ENCODE assay signal across 19 cellular contexts in the genomic region with DNA sequence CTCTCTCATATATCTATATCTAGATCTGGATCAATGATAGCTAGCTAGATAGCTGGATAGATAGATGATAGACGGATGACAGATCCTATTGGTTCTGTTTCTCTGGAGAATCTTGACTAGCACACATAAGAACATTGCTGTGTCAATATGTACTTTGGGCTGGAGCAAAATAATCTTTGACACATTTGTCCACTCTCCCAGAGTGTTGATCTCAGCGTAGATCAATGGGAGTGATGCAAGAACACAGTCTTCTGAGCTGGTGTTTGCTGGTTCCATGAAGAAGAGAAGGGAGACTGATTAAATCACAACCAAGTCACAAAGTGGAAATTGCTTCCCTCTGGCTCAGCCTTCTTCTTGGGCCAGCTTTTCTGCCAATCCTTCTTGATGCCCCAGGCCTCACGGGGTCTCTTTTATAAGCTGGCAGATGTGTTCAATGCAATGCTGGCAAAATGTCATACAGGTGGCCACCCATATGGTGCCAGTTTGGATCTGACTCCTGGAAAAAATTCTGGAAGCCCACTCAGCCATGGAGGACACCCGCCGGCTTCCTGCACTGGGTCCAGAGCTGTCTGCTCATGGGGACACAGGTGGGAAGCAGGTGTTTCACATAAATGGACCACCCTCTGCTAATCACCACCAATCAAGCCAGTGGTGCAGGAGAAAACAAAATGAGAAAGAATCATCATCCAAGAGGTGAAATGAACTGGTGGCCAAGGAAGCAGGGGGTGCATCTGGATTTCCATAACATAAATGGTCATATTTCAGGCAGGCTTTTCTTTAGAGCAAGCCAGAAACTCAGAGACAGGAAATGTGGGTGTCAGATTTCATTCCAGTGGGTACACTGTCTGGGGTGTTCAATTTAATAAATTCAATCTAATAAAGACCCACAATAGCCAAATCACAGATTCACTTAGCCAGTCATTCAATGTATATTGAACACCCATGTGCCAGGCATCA.
DNase-seq lines count a peak whose midpoint lies in the region; ATAC-seq, FAIRE-seq and TF ChIP-seq lines count a peak whose summit lies in the region.
"Had no signal": no experiment of that assay in that cellular context is flagged by ENCODE, and none has a peak within 500 bp of the region (broad histone marks: within the 10 kb centered on the region; RNA-seq: fewer than 3 reads in every experiment).

No MANE protein-coding gene starts in this region.

- POLR2A ChIA-PET in A673 (lab: Charles Lee; ENCODE audit: low non-redundant PET) = no interaction called here
- POLR2A ChIA-PET in IMR-90 (lab: Charles Lee; ENCODE audit: unreplicated experiment) = no interaction called here
- POLR2A ChIA-PET in PC-3 (lab: Charles Lee; ENCODE audit: unreplicated experiment) = no interaction called here

- no peak overlapping the region for H4K91ac ChIP-seq in IMR-90 (ENCODE audit: insufficient read depth, low read depth, low read length)

- no peak overlapping the region for H4K8ac ChIP-seq in IMR-90 (ENCODE audit: low read depth in 2 of 2, low read length in 2 of 2)

- no peak overlapping the region for H3K4ac ChIP-seq in IMR-90 (ENCODE audit: low read depth, low read length)

- H2AFZ ChIP-seq in IMR-90 (replicated peaks; ENCODE audit: low read length, poor library complexity) (no peak overlapping the region), PC-3 (ENCODE audit: low read length) (no peak overlapping the region)

- H3K36me3 ChIP-seq in A673 (ENCODE audit: insufficient read depth, low read length, poor library complexity, severe bottlenecking) (no peaks in the 10 kb centered on the region), IMR-90 (ENCODE audit: control insufficient read depth, insufficient read depth, low read length) (no peaks in the 10 kb centered on the region), PC-3 (ENCODE audit: low read depth, low read length) (no peaks in the 10 kb centered on the region), liver (ENCODE audit: control insufficient read depth in 4 of 4, insufficient read depth in 3 of 4, low read depth in 1 of 4, low read length in 3 of 4) (no peaks in the 10 kb centered on the region)

- H3K4me2 ChIP-seq in IMR-90 (ENCODE audit: low read depth, low read length) (no peak overlapping the region), PC-3 (ENCODE audit: low read length) (no peak overlapping the region)

- H3K9me1 ChIP-seq in IMR-90 (ENCODE audit: insufficient read depth, low read length) = no peaks in the 10 kb centered on the region

- H3K9ac ChIP-seq in IMR-90 (ENCODE audit: low read depth, low read length) (no peak overlapping the region), PC-3 (ENCODE audit: low read length) (no peak overlapping the region), liver (ENCODE audit: low read depth in 1 of 2, low read length in 2 of 2) (no peak overlapping the region)

- no peaks in the 10 kb centered on the region for H3F3A ChIP-seq in PC-3 (ENCODE audit: low read length, unreplicated experiment)

- H3K18ac ChIP-seq in IMR-90 (ENCODE audit: low read depth, low read length) = no peak overlapping the region

- TF ChIP-seq POLR2A in IMR-90 (IDR thresholded peaks at IDR 0.05; ENCODE audit: low read depth, low read length) = no peak
- no peak for TF ChIP-seq POLR2A in GM12891 (IDR thresholded peaks at IDR 0.05; ENCODE audit: low read depth, low read length)

- H3K56ac ChIP-seq in IMR-90 (ENCODE audit: extremely low read depth, insufficient read depth, low read length) = no peak overlapping the region

- no peak overlapping the region for H2BK20ac ChIP-seq in IMR-90 (ENCODE audit: low read depth, low read length)

- ATAC-seq in IMR-90 (ENCODE audit: low read depth) = no peak
- peak; percentile 27; the same call in 1 of the 2 replicates for ATAC-seq in PC-3

- TF ChIP-seq RAD21 in IMR-90 (IDR thresholded peaks at IDR 0.05; ENCODE audit: low read length) (no peak), liver (IDR thresholded peaks at IDR 0.05) (peak; percentile 28 to 47)

- dilution Hi-C loops in IMR-90 (cut with HindIII; ENCODE audit: low sequenced_read_pairs, unreplicated experiment) = no loop called here

- H2AK9ac ChIP-seq in IMR-90 (replicated peaks; ENCODE audit: low read depth, low read length, poor library complexity) = no peak overlapping the region

- H3K79me1 ChIP-seq in IMR-90 (ENCODE audit: low read depth in 1 of 2, low read length in 2 of 2) = no peaks in the 10 kb centered on the region

- H3K9me3 ChIP-seq in A673 (ENCODE audit: low read depth, low read length, poor library complexity, severe bottlenecking) (no peaks in the 10 kb centered on the region), IMR-90 (ENCODE audit: control insufficient read depth, insufficient read depth, low read length) (0 out of 2 replicates have a peak, but pooled peaks cover 2% of the 10 kb centered on the region), PC-3 (ENCODE audit: low read length) (no peaks in the 10 kb centered on the region), liver (ENCODE audit: control insufficient read depth in 4 of 4, low read length in 3 of 4) (no peaks in the 10 kb centered on the region)
- H3K9me3 ChIP-seq: Caco-2 had no signal

- H3K4me1 ChIP-seq in A673 (ENCODE audit: insufficient read depth, low read length, poor library complexity, severe bottlenecking) = peaks cover 4% of the 10 kb centered on the region
- no peaks in the 10 kb centered on the region for H3K4me1 ChIP-seq in IMR-90 (ENCODE audit: control insufficient read depth, insufficient read depth, low read length)
- no peaks in the 10 kb centered on the region for H3K4me1 ChIP-seq in PC-3 (ENCODE audit: insufficient read depth, low read length)
- H3K4me1 ChIP-seq in liver (ENCODE audit: control insufficient read depth in 4 of 4, insufficient read depth in 4 of 4, low read length in 3 of 4) = peaks cover 2 to 15% (median 14%) of the 10 kb centered on the region in 4 donors
- H3K4me1 ChIP-seq: Caco-2 had no signal

- no peaks in the 10 kb centered on the region for H3K27me3 ChIP-seq in A673 (replicated peaks; ENCODE audit: insufficient read depth, low read depth, low read length, poor library complexity)
- H3K27me3 ChIP-seq in IMR-90 (ENCODE audit: control insufficient read depth, insufficient read depth, low read length) = 0 out of 2 replicates have a peak, but pooled peaks cover 2% of the 10 kb centered on the region
- H3K27me3 ChIP-seq in PC-3 (ENCODE audit: low read length) = no peaks in the 10 kb centered on the region
- no peaks in the 10 kb centered on the region for H3K27me3 ChIP-seq in liver (ENCODE audit: control insufficient read depth in 4 of 4, insufficient read depth in 4 of 4, low read length in 3 of 4)

- H3K27ac ChIP-seq in A673 (ENCODE audit: low read depth, low read length, poor library complexity, severe bottlenecking) (no peak overlapping the region), IMR-90 (ENCODE audit: insufficient read depth, low read length) (no peak overlapping the region), PC-3 (ENCODE audit: low read length) (no peak overlapping the region), liver (ENCODE audit: low read depth in 1 of 2, low read length in 2 of 2) (peak overlapping the region; percentile 6 to 63)

- H2BK120ac ChIP-seq in IMR-90 (ENCODE audit: low read depth, low read length) = no peak overlapping the region

- WGBS in IMR-90 (ENCODE audit: extremely low coverage in 2 of 2, insufficient read length in 1 of 2), 2 experiments = 100% methylated on average over 1 of the region's 5 CpGs; no CpG with 5 or more reads in 1 of the 2 experiments
- WGBS in liver = 50% methylated on average over 5 of the region's 5 CpGs

- H3K23ac ChIP-seq in IMR-90 (ENCODE audit: low read depth, low read length) = no peak overlapping the region

- no TSS peak for BruUV-seq in A673 (replicated peaks; lab: Mats Ljungman, UMichigan)
- no TSS peak for BruUV-seq in IMR-90 (replicated peaks; lab: Mats Ljungman, UMichigan)
- BruUV-seq in PC-3 (replicated peaks; lab: Mats Ljungman, UMichigan) = no TSS peak

- TF ChIP-seq CTCF in A673 (conservative IDR thresholded peaks at IDR 0.05; ENCODE audit: low read depth, low read length) (no peak), IMR-90 (conservative IDR thresholded peaks at IDR 0.05; ENCODE audit: low read depth, low read length) (no peak), PC-3 (conservative IDR thresholded peaks at IDR 0.05; ENCODE audit: low read depth, low read length) (no peak), liver (IDR thresholded peaks at IDR 0.05; ENCODE audit: low read depth, low read length, missing input control) (no peak), GM13977 (IDR thresholded peaks at IDR 0.05; ENCODE audit: extremely low read depth, insufficient read depth, missing control alignments) (no peak)

- no peak overlapping the region for H2AK5ac ChIP-seq in IMR-90 (ENCODE audit: low read depth, low read length)

- no peak for FAIRE-seq in GM12891 (lab: Jason Lieb, UNC)
- FAIRE-seq: A204.1, GM12892 had no signal

- no peak overlapping the region for H2BK15ac ChIP-seq in IMR-90 (ENCODE audit: low read depth, low read length)

- H2BK5ac ChIP-seq in IMR-90 (ENCODE audit: low read depth, low read length, poor library complexity, severe bottlenecking) = no peak overlapping the region

- in situ Hi-C loops in IMR-90 (cut with MboI; ENCODE audit: low sequenced_read_pairs) (no loop called here), GM13977 (cut with MboI; ENCODE audit: low pct_unique_long_range_greater_than_20kb, low sequenced_read_pairs, unreplicated experiment) (no loop called here)

- intact Hi-C loops in A673 (cut with micrococcal nuclease; ENCODE audit: unreplicated experiment) = no loop called here
- intact Hi-C loops in IMR-90 (cut with micrococcal nuclease) = no loop called here
- intact Hi-C loops in PC-3 (cut with micrococcal nuclease) = no loop called here

- no peak overlapping the region for H4K5ac ChIP-seq in IMR-90 (ENCODE audit: low read depth, low read length)

- DNase-seq in A673 (ENCODE audit: low spot score) (peak; percentile 11), IMR-90 (peak; percentile 29), PC-3 (no peak), amygdala (lab: John Stamatoyannopoulos, UW) (no peak), GM12891 (ENCODE audit: insufficient read length, low spot score) (no peak), HK-2 (ENCODE audit: unreplicated experiment) (no peak), GM13977 (ENCODE audit: low spot score) (no peak)
- DNase-seq: Caco-2; DMS53; EL; Kasumi-1; NCI-H1092 treated with DMSO at 0.1 percent for 48 hours; NCI-H69; NK-92 treated with Interleukin-12 subunit alpha and Interleukin-12 subunit beta, amount 100 ng/mL, for 24 hours; Right ventricle myocardium superior; SW 1271 had no signal

- H4K20me1 ChIP-seq in IMR-90 (ENCODE audit: insufficient read depth, low read length) (no peaks in the 10 kb centered on the region), PC-3 (ENCODE audit: low read length) (no peaks in the 10 kb centered on the region)

- CTCF ChIA-PET in A673 (lab: Charles Lee) (no interaction called here), IMR-90 (lab: Yijun Ruan, JAX) (interaction anchor here (0.7 kb wide), 1 partner anchor 62 kb away, joined by 3 read pairs; no protein-coding TSS in a partner anchor), PC-3 (lab: Charles Lee) (no interaction called here)

- H3K4me3 ChIP-seq in A673 (ENCODE audit: low read depth, low read length, poor library complexity, severe bottlenecking) (no peak overlapping the region), IMR-90 (ENCODE audit: insufficient read depth, low read depth, low read length) (no peak overlapping the region), PC-3 (ENCODE audit: low read length) (no peak overlapping the region), liver (ENCODE audit: low read depth in 1 of 3, low read length in 3 of 3) (no peak overlapping the region)

- no peak overlapping the region for H3K14ac ChIP-seq in IMR-90 (replicated peaks; ENCODE audit: low read depth, low read length)

- no peaks in the 10 kb centered on the region for H3K79me2 ChIP-seq in PC-3 (ENCODE audit: low read length)

- H3K9me2 ChIP-seq in PC-3 (replicated peaks; ENCODE audit: low read length) = 0 out of 2 replicates have a peak, but pooled peaks cover 4% of the 10 kb centered on the region

Comparison
In these comparisons a context has a peak if more than half of its experiments do, and no peak if none do; other contexts are left out.
1. DNase-seq: peak in A673 (single experiment) and IMR-90 (single experiment); none in PC-3 (single experiment), amygdala (0 of 56), GM12891 (single experiment), HK-2 (single experiment) and GM13977 (single experiment).
2. H3K27ac ChIP-seq: peak in liver (2 of 2); none in A673 (single experiment), IMR-90 (single experiment) and PC-3 (single experiment).